ENCODE assay signal across 8 cellular contexts in the genomic region with DNA sequence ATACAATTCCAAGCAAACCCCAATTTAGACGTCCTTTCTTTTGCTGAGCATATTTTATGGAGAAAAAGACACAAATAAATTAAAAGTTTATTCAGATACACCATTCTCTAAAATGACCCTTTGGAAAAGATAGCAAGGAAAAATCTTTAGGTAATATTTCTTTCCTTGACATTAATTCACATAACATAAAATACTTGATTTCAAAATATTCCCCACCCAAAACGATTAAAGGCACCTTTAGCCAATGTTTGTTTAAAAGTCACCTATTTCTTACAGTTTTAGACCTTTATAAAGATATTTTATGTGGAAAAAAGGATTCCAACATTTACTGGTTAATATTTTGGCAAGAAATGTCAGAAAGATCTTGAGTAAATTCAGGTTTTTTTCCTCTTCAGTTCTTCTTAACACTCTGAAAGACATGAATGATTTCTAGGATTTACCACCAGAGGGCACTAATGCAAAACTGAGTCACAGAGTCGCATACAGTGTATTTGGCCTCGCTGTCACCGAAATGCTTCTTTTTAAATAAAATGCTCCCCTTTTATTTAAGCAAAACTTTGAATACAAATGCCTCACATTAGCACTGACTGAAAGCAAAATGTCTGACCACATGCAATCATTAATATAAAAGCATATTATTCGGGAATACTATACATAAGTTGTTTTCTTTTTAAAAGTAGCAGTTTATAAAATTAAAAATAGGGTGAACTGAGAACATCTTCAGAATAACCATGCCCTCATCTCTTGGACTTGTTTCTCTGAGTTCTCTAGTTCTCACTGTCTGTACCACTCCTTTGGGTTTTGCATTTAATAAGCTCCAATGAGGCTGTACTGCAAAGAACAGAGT.
DNase-seq lines count a peak whose midpoint lies in the region; ATAC-seq, FAIRE-seq and TF ChIP-seq lines count a peak whose summit lies in the region.

No MANE protein-coding gene starts in this region.

- ATAC-seq in Right ventricle myocardium superior (ENCODE audit: poor library complexity) = peak; percentile 74
- ATAC-seq in natural killer cell = peak; percentile 43 to 56 (median 51)
- ATAC-seq in HG03280 (IDR thresholded peaks at IDR 0.05; ENCODE audit: unreplicated experiment) = no peak
- ATAC-seq in GM19023 (IDR thresholded peaks at IDR 0.05; ENCODE audit: unreplicated experiment) = no peak

- H3K27me3 ChIP-seq in right atrium auricular region = no peaks in the 10 kb centered on the region
- peaks cover 0 to 3% of the 10 kb centered on the region in 2 experiments for H3K27me3 ChIP-seq in endothelial cell of umbilical vein (ENCODE audit: control insufficient read depth in 2 of 2, insufficient read depth in 2 of 2, low read length in 2 of 2)

- TF ChIP-seq CTCF in right atrium auricular region (IDR thresholded peaks at IDR 0.05) (peak in 1 of 2 donors; percentile 73), endothelial cell of umbilical vein (IDR thresholded peaks at IDR 0.05; ENCODE audit: extremely low read depth in 1 of 2, insufficient read depth in 1 of 2, low read depth in 1 of 2, low read length in 2 of 2) (peak; percentile 38 to 52), natural killer cell (IDR thresholded peaks at IDR 0.05) (peak; percentile 78)

- dilution Hi-C loops in endothelial cell of umbilical vein (cut with MboI; ENCODE audit: extremely low pct_ligation_motif_present, low sequenced_read_pairs) = no loop called here

- H3K79me2 ChIP-seq in endothelial cell of umbilical vein (ENCODE audit: control insufficient read depth, insufficient read depth, low read length) = no peaks in the 10 kb centered on the region

- H3K9me3 ChIP-seq in right atrium auricular region (no peaks in the 10 kb centered on the region), endothelial cell of umbilical vein (replicated peaks; ENCODE audit: control insufficient read depth, insufficient read depth, low read length) (no peaks in the 10 kb centered on the region)

- no peak overlapping the region for H3K4me2 ChIP-seq in endothelial cell of umbilical vein (ENCODE audit: insufficient read depth, low read length)

- CTCF ChIA-PET in endothelial cell of umbilical vein (lab: Charles Lee) = interaction anchor here (0.6 to 6.2 kb wide), 19 partner anchors 8 to 1342 kb away, joined by 3 to 47 read pairs (median 5); partner anchors contain the start of gene NIPBL

- H3K27ac ChIP-seq in right atrium auricular region = no peak overlapping the region
- no peak overlapping the region for H3K27ac ChIP-seq in endothelial cell of umbilical vein (ENCODE audit: insufficient read depth, low read depth, low read length)

- POLR2A ChIA-PET in endothelial cell of umbilical vein (lab: Charles Lee) = no interaction called here

- DNase-seq in Right ventricle myocardium superior (no peak), right atrium auricular region (ENCODE audit: low spot score) (no peak), MV-4-11 (lab: John Stamatoyannopoulos, UW) (peak; percentile 63), SIG-M5 treated with dmso at 0.1 percent for 504 hours (lab: John Stamatoyannopoulos, UW; ENCODE audit: unreplicated experiment) (peak; percentile 75), endothelial cell of umbilical vein (ENCODE audit: low read depth, low spot score) (peak; percentile 68), natural killer cell (no peak)

- H3K9me1 ChIP-seq in endothelial cell of umbilical vein (replicated peaks; ENCODE audit: control insufficient read depth, extremely low read depth, insufficient read depth, low read length) = no peaks in the 10 kb centered on the region

- no peak overlapping the region for H3K9ac ChIP-seq in endothelial cell of umbilical vein (replicated peaks; ENCODE audit: extremely low read depth, insufficient read depth, low read length)

- peak; percentile 93 for FAIRE-seq in endothelial cell of umbilical vein (lab: Jason Lieb, UNC)

- no peak overlapping the region for H2AFZ ChIP-seq in endothelial cell of umbilical vein (ENCODE audit: low read depth, low read length)

- H3K9me3 Mint-ChIP-seq in natural killer cell = no peaks in the 10 kb centered on the region

- H4K20me1 ChIP-seq in endothelial cell of umbilical vein (replicated peaks; ENCODE audit: control insufficient read depth, extremely low read depth, insufficient read depth, low read length) = no peaks in the 10 kb centered on the region

- H3K27me3 Mint-ChIP-seq in natural killer cell (ENCODE audit: low read depth in 2 of 2) = no peaks in the 10 kb centered on the region

- intact Hi-C loops in Right ventricle myocardium superior (cut with DNase I) = no loop called here
- intact Hi-C loops in endothelial cell of umbilical vein (cut with micrococcal nuclease) = no loop called here
- intact Hi-C loops in natural killer cell (cut with micrococcal nuclease) = loop anchor here (1.0 to 5.0 kb wide), 2 partner anchors 141 to 278 kb away; no protein-coding TSS in a partner anchor

- no TSS peak for BruUV-seq in endothelial cell of umbilical vein (replicated peaks; lab: Mats Ljungman, UMichigan)

- H3K4me1 ChIP-seq in right atrium auricular region = no peaks in the 10 kb centered on the region
- no peaks in the 10 kb centered on the region for H3K4me1 ChIP-seq in endothelial cell of umbilical vein (ENCODE audit: control insufficient read depth, extremely low read depth, insufficient read depth, low read length)

- TF ChIP-seq POLR2A in endothelial cell of umbilical vein (IDR thresholded peaks at IDR 0.05; ENCODE audit: low read depth, low read length) = no peak

- H3K27ac Mint-ChIP-seq in natural killer cell = no peak overlapping the region

- no peaks in the 10 kb centered on the region for H3K36me3 Mint-ChIP-seq in natural killer cell

- H3K4me3 Mint-ChIP-seq in natural killer cell = no peak overlapping the region

- peaks cover 14 to 19% of the 10 kb centered on the region in 2 donors for H3K4me1 Mint-ChIP-seq in natural killer cell

- H3K36me3 ChIP-seq in right atrium auricular region (no peaks in the 10 kb centered on the region), endothelial cell of umbilical vein (ENCODE audit: control insufficient read depth in 2 of 2, extremely low read depth in 1 of 2, insufficient read depth in 2 of 2, low read length in 2 of 2) (no peaks in the 10 kb centered on the region)

- no peak overlapping the region for H3K4me3 ChIP-seq in right atrium auricular region
- H3K4me3 ChIP-seq in endothelial cell of umbilical vein (replicated peaks in 1 of 3; ENCODE audit: insufficient read depth in 1 of 3, low read depth in 1 of 3, low read length in 3 of 3) = no peak overlapping the region

TF ChIP-seq in endothelial cell of umbilical vein, 7 proteins besides CTCF, POLR2A, EP300 and RAD21:
- TF ChIP-seq EZH2 (IDR thresholded peaks at IDR 0.05; ENCODE audit: borderline replicate concordance, low read depth, low read length, severe bottlenecking) = no peak
- no peak for TF ChIP-seq JUN (IDR thresholded peaks at IDR 0.05; ENCODE audit: borderline replicate concordance, insufficient read depth, insufficient read length, low read depth)
- no peak for TF ChIP-seq POLR2AphosphoS5 (IDR thresholded peaks at IDR 0.05; ENCODE audit: insufficient read depth, low read depth, low read length)
- peak; percentile 14 for TF ChIP-seq FOS (IDR thresholded peaks at IDR 0.05; ENCODE audit: borderline replicate concordance, insufficient read depth, low read length)
- TF ChIP-seq MAX (IDR thresholded peaks at IDR 0.05; ENCODE audit: insufficient read depth, insufficient read length) = no peak
- TF ChIP-seq GATA2 (IDR thresholded peaks at IDR 0.05; ENCODE audit: insufficient read depth, insufficient read length, low read depth, low read length) = no peak

Comparison
In these comparisons a context has a peak if more than half of its experiments do, and no peak if none do; other contexts are left out.
1. ATAC-seq: peak in Right ventricle myocardium superior (single experiment) and natural killer cell (3 of 3); none in HG03280 (single experiment) and GM19023 (single experiment).
2. DNase-seq: peak in MV-4-11 (single experiment), SIG-M5 treated with dmso at 0.1 percent for 504 hours (single experiment) and endothelial cell of umbilical vein (single experiment); none in Right ventricle myocardium superior (single experiment), right atrium auricular region (single experiment) and natural killer cell (single experiment).